ENCODE assay signal across 1 cellular context in genomic region chr6:43734294-43734665, GRCh38.
TF ChIP-seq lines count a peak whose summit lies in the region.

No MANE protein-coding gene starts in this region.

TF ChIP-seq in HepG2, 621 proteins besides CTCF, POLR2A, EP300 and RAD21 (continued from another document):
- TF ChIP-seq ZNF687 (CRISPR knock-in tag; IDR thresholded peaks at IDR 0.05) (peak; percentile 35; the same call in 1 of the 2 replicates), BRCA1 (CRISPR knock-in tag; IDR thresholded peaks at IDR 0.05) (no peak), ZNF746 (CRISPR knock-in tag; IDR thresholded peaks at IDR 0.05) (no peak)
TF ChIP-seq in HepG2: peak in this region for 1.
